In genomic region chr22:24009227-24010017, GRCh38 we compare ENCODE assay signal across 1 cellular context.
TF ChIP-seq lines count a peak whose summit lies in the region.

No MANE protein-coding gene starts in this region.

TF ChIP-seq in K562, 482 proteins besides CTCF, POLR2A, EP300 and RAD21:
- no peak for TF ChIP-seq MAFG (tag; conservative IDR thresholded peaks at IDR 0.05)
- no peak for TF ChIP-seq POLR3A (IDR thresholded peaks at IDR 0.05; ENCODE audit: borderline replicate concordance, extremely low read depth, insufficient read depth, insufficient read length)
- peak; percentile 17 for TF ChIP-seq CCNT2 (IDR thresholded peaks at IDR 0.05; ENCODE audit: borderline replicate concordance, extremely low read depth, insufficient read length, low read depth, low read length)
- TF ChIP-seq ZFP36 (IDR thresholded peaks at IDR 0.05; ENCODE audit: low read depth, low read length, partially characterized antibody), result no peak
- no peak for TF ChIP-seq SRSF1 (IDR thresholded peaks at IDR 0.05; ENCODE audit: low read depth, low read length)
- peak; percentile 74 for TF ChIP-seq CBFA2T3 (IDR thresholded peaks at IDR 0.05)
- TF ChIP-seq HNRNPH1 (optimal IDR thresholded peaks at IDR 0.05; ENCODE audit: low read depth, low read length), result no peak
- peak; percentile 66 for TF ChIP-seq ARID1B (IDR thresholded peaks at IDR 0.05)
- TF ChIP-seq TCF3 (CRISPR knock-in tag; IDR thresholded peaks at IDR 0.05), result peak; percentile 68
- 0 out of 4 replicates have a peak, but pooled peaks of 1 of the 2 experiments have one; percentile 6 for TF ChIP-seq KDM1A (IDR thresholded peaks at IDR 0.05)
- peak; percentile 21 for TF ChIP-seq NFYB (IDR thresholded peaks at IDR 0.05; ENCODE audit: extremely low read depth, insufficient read length)
- TF ChIP-seq, protein P1, sequence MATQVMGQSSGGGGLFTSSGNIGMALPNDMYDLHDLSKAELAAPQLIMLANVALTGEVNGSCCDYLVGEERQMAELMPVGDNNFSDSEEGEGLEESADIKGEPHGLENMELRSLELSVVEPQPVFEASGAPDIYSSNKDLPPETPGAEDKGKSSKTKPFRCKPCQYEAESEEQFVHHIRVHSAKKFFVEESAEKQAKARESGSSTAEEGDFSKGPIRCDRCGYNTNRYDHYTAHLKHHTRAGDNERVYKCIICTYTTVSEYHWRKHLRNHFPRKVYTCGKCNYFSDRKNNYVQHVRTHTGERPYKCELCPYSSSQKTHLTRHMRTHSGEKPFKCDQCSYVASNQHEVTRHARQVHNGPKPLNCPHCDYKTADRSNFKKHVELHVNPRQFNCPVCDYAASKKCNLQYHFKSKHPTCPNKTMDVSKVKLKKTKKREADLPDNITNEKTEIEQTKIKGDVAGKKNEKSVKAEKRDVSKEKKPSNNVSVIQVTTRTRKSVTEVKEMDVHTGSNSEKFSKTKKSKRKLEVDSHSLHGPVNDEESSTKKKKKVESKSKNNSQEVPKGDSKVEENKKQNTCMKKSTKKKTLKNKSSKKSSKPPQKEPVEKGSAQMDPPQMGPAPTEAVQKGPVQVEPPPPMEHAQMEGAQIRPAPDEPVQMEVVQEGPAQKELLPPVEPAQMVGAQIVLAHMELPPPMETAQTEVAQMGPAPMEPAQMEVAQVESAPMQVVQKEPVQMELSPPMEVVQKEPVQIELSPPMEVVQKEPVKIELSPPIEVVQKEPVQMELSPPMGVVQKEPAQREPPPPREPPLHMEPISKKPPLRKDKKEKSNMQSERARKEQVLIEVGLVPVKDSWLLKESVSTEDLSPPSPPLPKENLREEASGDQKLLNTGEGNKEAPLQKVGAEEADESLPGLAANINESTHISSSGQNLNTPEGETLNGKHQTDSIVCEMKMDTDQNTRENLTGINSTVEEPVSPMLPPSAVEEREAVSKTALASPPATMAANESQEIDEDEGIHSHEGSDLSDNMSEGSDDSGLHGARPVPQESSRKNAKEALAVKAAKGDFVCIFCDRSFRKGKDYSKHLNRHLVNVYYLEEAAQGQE (CRISPR knock-in tag; IDR thresholded peaks at IDR 0.05; ENCODE audit: low read depth), result no peak
- no peak for TF ChIP-seq BACH1 (tag; IDR thresholded peaks at IDR 0.05)
- no peak for TF ChIP-seq FOSL1 (tag; conservative IDR thresholded peaks at IDR 0.05)
- TF ChIP-seq, protein P2, sequence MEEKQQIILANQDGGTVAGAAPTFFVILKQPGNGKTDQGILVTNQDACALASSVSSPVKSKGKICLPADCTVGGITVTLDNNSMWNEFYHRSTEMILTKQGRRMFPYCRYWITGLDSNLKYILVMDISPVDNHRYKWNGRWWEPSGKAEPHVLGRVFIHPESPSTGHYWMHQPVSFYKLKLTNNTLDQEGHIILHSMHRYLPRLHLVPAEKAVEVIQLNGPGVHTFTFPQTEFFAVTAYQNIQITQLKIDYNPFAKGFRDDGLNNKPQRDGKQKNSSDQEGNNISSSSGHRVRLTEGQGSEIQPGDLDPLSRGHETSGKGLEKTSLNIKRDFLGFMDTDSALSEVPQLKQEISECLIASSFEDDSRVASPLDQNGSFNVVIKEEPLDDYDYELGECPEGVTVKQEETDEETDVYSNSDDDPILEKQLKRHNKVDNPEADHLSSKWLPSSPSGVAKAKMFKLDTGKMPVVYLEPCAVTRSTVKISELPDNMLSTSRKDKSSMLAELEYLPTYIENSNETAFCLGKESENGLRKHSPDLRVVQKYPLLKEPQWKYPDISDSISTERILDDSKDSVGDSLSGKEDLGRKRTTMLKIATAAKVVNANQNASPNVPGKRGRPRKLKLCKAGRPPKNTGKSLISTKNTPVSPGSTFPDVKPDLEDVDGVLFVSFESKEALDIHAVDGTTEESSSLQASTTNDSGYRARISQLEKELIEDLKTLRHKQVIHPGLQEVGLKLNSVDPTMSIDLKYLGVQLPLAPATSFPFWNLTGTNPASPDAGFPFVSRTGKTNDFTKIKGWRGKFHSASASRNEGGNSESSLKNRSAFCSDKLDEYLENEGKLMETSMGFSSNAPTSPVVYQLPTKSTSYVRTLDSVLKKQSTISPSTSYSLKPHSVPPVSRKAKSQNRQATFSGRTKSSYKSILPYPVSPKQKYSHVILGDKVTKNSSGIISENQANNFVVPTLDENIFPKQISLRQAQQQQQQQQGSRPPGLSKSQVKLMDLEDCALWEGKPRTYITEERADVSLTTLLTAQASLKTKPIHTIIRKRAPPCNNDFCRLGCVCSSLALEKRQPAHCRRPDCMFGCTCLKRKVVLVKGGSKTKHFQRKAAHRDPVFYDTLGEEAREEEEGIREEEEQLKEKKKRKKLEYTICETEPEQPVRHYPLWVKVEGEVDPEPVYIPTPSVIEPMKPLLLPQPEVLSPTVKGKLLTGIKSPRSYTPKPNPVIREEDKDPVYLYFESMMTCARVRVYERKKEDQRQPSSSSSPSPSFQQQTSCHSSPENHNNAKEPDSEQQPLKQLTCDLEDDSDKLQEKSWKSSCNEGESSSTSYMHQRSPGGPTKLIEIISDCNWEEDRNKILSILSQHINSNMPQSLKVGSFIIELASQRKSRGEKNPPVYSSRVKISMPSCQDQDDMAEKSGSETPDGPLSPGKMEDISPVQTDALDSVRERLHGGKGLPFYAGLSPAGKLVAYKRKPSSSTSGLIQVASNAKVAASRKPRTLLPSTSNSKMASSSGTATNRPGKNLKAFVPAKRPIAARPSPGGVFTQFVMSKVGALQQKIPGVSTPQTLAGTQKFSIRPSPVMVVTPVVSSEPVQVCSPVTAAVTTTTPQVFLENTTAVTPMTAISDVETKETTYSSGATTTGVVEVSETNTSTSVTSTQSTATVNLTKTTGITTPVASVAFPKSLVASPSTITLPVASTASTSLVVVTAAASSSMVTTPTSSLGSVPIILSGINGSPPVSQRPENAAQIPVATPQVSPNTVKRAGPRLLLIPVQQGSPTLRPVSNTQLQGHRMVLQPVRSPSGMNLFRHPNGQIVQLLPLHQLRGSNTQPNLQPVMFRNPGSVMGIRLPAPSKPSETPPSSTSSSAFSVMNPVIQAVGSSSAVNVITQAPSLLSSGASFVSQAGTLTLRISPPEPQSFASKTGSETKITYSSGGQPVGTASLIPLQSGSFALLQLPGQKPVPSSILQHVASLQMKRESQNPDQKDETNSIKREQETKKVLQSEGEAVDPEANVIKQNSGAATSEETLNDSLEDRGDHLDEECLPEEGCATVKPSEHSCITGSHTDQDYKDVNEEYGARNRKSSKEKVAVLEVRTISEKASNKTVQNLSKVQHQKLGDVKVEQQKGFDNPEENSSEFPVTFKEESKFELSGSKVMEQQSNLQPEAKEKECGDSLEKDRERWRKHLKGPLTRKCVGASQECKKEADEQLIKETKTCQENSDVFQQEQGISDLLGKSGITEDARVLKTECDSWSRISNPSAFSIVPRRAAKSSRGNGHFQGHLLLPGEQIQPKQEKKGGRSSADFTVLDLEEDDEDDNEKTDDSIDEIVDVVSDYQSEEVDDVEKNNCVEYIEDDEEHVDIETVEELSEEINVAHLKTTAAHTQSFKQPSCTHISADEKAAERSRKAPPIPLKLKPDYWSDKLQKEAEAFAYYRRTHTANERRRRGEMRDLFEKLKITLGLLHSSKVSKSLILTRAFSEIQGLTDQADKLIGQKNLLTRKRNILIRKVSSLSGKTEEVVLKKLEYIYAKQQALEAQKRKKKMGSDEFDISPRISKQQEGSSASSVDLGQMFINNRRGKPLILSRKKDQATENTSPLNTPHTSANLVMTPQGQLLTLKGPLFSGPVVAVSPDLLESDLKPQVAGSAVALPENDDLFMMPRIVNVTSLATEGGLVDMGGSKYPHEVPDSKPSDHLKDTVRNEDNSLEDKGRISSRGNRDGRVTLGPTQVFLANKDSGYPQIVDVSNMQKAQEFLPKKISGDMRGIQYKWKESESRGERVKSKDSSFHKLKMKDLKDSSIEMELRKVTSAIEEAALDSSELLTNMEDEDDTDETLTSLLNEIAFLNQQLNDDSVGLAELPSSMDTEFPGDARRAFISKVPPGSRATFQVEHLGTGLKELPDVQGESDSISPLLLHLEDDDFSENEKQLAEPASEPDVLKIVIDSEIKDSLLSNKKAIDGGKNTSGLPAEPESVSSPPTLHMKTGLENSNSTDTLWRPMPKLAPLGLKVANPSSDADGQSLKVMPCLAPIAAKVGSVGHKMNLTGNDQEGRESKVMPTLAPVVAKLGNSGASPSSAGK (IDR thresholded peaks at IDR 0.05), result 0 out of 2 replicates have a peak, but pooled peaks have one; percentile 15
- no peak for TF ChIP-seq GABPA (tag; conservative IDR thresholded peaks at IDR 0.05; ENCODE audit: low read depth)
- TF ChIP-seq LEF1 (IDR thresholded peaks at IDR 0.05), result peak; percentile 41; the same call in 1 of the 2 replicates
- no peak for TF ChIP-seq HMBOX1 (IDR thresholded peaks at IDR 0.05)
- no peak for TF ChIP-seq CEBPZ (IDR thresholded peaks at IDR 0.05; ENCODE audit: borderline replicate concordance, low read depth, low read length)
- TF ChIP-seq RCOR1 (IDR thresholded peaks at IDR 0.05; ENCODE audit: borderline replicate concordance in 1 of 2, low read depth in 2 of 2, low read length in 2 of 2), result 0 out of 4 replicates have a peak, but pooled peaks of 1 of the 2 experiments have one; percentile 36
- peak; percentile 48; the same call in 1 of the 2 replicates for TF ChIP-seq SOX6 (IDR thresholded peaks at IDR 0.05)
- TF ChIP-seq CBFA2T2 (conservative IDR thresholded peaks at IDR 0.05), result peak; percentile 56
- 0 out of 2 replicates have a peak, but pooled peaks have one; percentile 32 for TF ChIP-seq TRIM28 (IDR thresholded peaks at IDR 0.05)
- TF ChIP-seq TEAD4 (IDR thresholded peaks at IDR 0.05; ENCODE audit: low read length), result peak; percentile 52; the same call in 1 of the 2 replicates
- TF ChIP-seq TEAD4 (CRISPR knock-in tag; IDR thresholded peaks at IDR 0.05; ENCODE audit: borderline replicate concordance), result no peak
- no peak for TF ChIP-seq ZNF668 (CRISPR knock-in tag; IDR thresholded peaks at IDR 0.05)
- TF ChIP-seq TAL1 (IDR thresholded peaks at IDR 0.05), result peak; percentile 64
